12 cellular contexts compared by ENCODE assay signal in genomic region chr1:153669606-153670005, GRCh38. TPM values are rescaled to one million over a fixed set of nuclear protein-coding genes. Genes with fewer than 3 reads are reported as not detected.
DNase-seq lines count a peak whose midpoint lies in the region; ATAC-seq and TF ChIP-seq lines count a peak whose summit lies in the region.
"Had no signal": no experiment of that assay in that cellular context is flagged by ENCODE, and none has a peak within 500 bp of the region (broad histone marks: within the 10 kb centered on the region; RNA-seq: fewer than 3 reads in every experiment).

No MANE protein-coding gene starts in this region.

- H3K4me3 Mint-ChIP-seq in activated naive CD8-positive, alpha-beta T cell treated with anti-CD3 and anti-CD28 coated beads, Interleukin-2, amount 50 U/mL, for 24 hours = no peak overlapping the region

- peaks cover 17% of the 10 kb centered on the region for H3K36me3 ChIP-seq in BJ (ENCODE audit: control insufficient read depth, insufficient read depth, low read length)
- peaks cover 32% of the 10 kb centered on the region for H3K36me3 ChIP-seq in neutrophil

- peak overlapping the region; percentile 69 for H3K27ac ChIP-seq in neutrophil

- DNase-seq in BJ (ENCODE audit: low read depth) (no peak), LNCaP clone FGC (ENCODE audit: low read depth) (no peak), epithelial cell of esophagus (ENCODE audit: low read depth) (no peak), COLO829 (ENCODE audit: low spot score) (no peak)
- DNase-seq in activated naive CD8-positive, alpha-beta T cell treated with anti-CD3 and anti-CD28 coated beads, Interleukin-2, amount 50 U/mL, for 24 hours = no peak
- DNase-seq: activated CD4-positive, alpha-beta T cell treated with anti-CD3 and anti-CD28 coated beads, Interleukin-2, amount 50 U/mL, for 4 hours; DMS79; NCI-H446 treated with DMSO at 0.1 percent for 48 hours; stimulated activated CD8-positive, alpha-beta memory T cell treated with anti-CD3 and anti-CD28 coated beads, Interleukin-4, amount 100 ng/mL, for 48 hours had no signal

- no peaks in the 10 kb centered on the region for H3K9me3 ChIP-seq in neutrophil

- H3K27me3 Mint-ChIP-seq in activated naive CD8-positive, alpha-beta T cell treated with anti-CD3 and anti-CD28 coated beads, Interleukin-2, amount 50 U/mL, for 24 hours = no peaks in the 10 kb centered on the region

- POLR2A ChIA-PET in BJ (lab: Charles Lee) = no interaction called here

- no peak overlapping the region for H3K27ac Mint-ChIP-seq in activated naive CD8-positive, alpha-beta T cell treated with anti-CD3 and anti-CD28 coated beads, Interleukin-2, amount 50 U/mL, for 24 hours

- ATAC-seq in activated naive CD8-positive, alpha-beta T cell treated with anti-CD3 and anti-CD28 coated beads, Interleukin-2, amount 50 U/mL, for 24 hours = no peak
- no peak for ATAC-seq in GM21619 (IDR thresholded peaks at IDR 0.05; ENCODE audit: unreplicated experiment)
- no peak for ATAC-seq in GM21447 (IDR thresholded peaks at IDR 0.05; ENCODE audit: unreplicated experiment)

- peaks cover 56% of the 10 kb centered on the region for H3K36me3 Mint-ChIP-seq in activated naive CD8-positive, alpha-beta T cell treated with anti-CD3 and anti-CD28 coated beads, Interleukin-2, amount 50 U/mL, for 24 hours (ENCODE audit: low read depth)

- no peaks in the 10 kb centered on the region for H3K9me3 Mint-ChIP-seq in activated naive CD8-positive, alpha-beta T cell treated with anti-CD3 and anti-CD28 coated beads, Interleukin-2, amount 50 U/mL, for 24 hours

- CTCF ChIA-PET in BJ (lab: Yijun Ruan, JAX) = interaction anchor here (0.7 kb wide), 1 partner anchor 8 kb away, joined by 3 read pairs; no protein-coding TSS in a partner anchor

- H3K4me3 ChIP-seq in BJ (ENCODE audit: low read depth, low read length) (peak overlapping the region; percentile 92), LNCaP clone FGC (ENCODE audit: low read depth, low read length) (peak overlapping the region; percentile 94), epithelial cell of esophagus (ENCODE audit: low read length) (peak overlapping the region; percentile 66), neutrophil (ENCODE audit: low read depth in 1 of 2, low read length in 1 of 2) (no peak overlapping the region)

- H3K4me1 ChIP-seq in neutrophil (ENCODE audit: control insufficient read depth in 1 of 2, insufficient read depth in 1 of 2, low read depth in 1 of 2, low read length in 1 of 2) = peaks cover 18 to 19% of the 10 kb centered on the region in 2 experiments

- no peak for TF ChIP-seq CTCF in BJ (IDR thresholded peaks at IDR 0.05; ENCODE audit: insufficient read depth, low read depth, low read length)
- no peak for TF ChIP-seq CTCF in LNCaP clone FGC (IDR thresholded peaks at IDR 0.05; ENCODE audit: control insufficient read depth, extremely low read depth, insufficient read depth)
- no peak for TF ChIP-seq CTCF in epithelial cell of esophagus (IDR thresholded peaks at IDR 0.05; ENCODE audit: insufficient read depth, low read depth, low read length, missing control alignments)
- no peak for TF ChIP-seq CTCF in neutrophil (IDR thresholded peaks at IDR 0.05)

- H3K27me3 ChIP-seq in BJ (ENCODE audit: control insufficient read depth, insufficient read depth, low read length) (no peaks in the 10 kb centered on the region), neutrophil (no peaks in the 10 kb centered on the region)

- peaks cover 35% of the 10 kb centered on the region for H3K4me1 Mint-ChIP-seq in activated naive CD8-positive, alpha-beta T cell treated with anti-CD3 and anti-CD28 coated beads, Interleukin-2, amount 50 U/mL, for 24 hours

RNA-seq across cellular contexts. Expression of gene ILF2, which starts 1.2 kb away (rescaled TPM):
- 182 and 213 TPM in 2 replicates for polyA plus RNA-seq in BJ (2011; rRNA removed)
- 96.6 and 159 TPM in 2 replicates for polyA minus RNA-seq in BJ (2011; rRNA and poly(A)+ RNA removed)

RNA-seq across cellular contexts. Expression of gene NPR1, which starts 8.9 kb away (rescaled TPM):
- 0.02 TPM in 1 of 2 replicates, not detected in the other for polyA plus RNA-seq in BJ (2011; rRNA removed)
- polyA minus RNA-seq in BJ (2011; rRNA and poly(A)+ RNA removed) = 0.05 and 0.09 TPM in 2 replicates

RNA-seq across cellular contexts. Expression of gene SNAPIN, which starts 11.1 kb away (rescaled TPM):
- polyA plus RNA-seq in BJ (2011; rRNA removed) = 50.3 and 62.4 TPM in 2 replicates
- polyA minus RNA-seq in BJ (2011; rRNA and poly(A)+ RNA removed) = 10.3 and 15.6 TPM in 2 replicates

RNA-seq across cellular contexts. Expression of gene CHTOP, which starts 35.7 kb away (rescaled TPM):
- polyA plus RNA-seq in BJ (2011; rRNA removed) = 36.8 and 38.4 TPM in 2 replicates
- 18.6 and 21.2 TPM in 2 replicates for polyA minus RNA-seq in BJ (2011; rRNA and poly(A)+ RNA removed)

RNA-seq across cellular contexts. Expression of gene S100A1, which starts 41.4 kb away (rescaled TPM):
- 0.31 and 0.71 TPM in 2 replicates for polyA plus RNA-seq in BJ (2011; rRNA removed)
- not detected in 2 replicates for polyA minus RNA-seq in BJ (2011; rRNA and poly(A)+ RNA removed)

Comparison
In these comparisons a context has a peak if more than half of its experiments do, and no peak if none do; other contexts are left out.
1. H3K4me3 ChIP-seq: peak in BJ (single experiment), LNCaP clone FGC (single experiment) and epithelial cell of esophagus (single experiment); none in neutrophil (0 of 2).